ENCODE assay signal across 2 cellular contexts in the genomic region with DNA sequence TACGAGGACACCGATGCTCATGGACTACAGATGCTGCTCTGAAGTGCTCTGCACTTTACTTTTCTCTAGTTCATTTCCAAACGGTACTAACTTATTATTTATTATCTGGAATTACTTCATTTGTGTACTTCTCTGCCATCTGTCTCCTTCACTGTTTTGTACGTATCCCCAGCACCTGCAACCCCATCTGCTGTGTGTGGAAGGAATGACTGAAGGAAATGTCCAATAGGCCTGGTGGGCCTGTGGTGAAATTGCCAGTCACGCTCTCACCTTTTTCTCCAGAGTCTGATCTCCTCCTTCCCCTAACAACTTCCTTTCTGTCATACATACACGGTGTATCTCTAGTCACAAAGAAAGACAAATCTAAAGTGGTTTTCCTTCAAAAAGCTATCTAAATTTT.
TF ChIP-seq lines count a peak whose summit lies in the region.

No MANE protein-coding gene starts in this region.

TF ChIP-seq in HepG2, 621 proteins besides CTCF, POLR2A, EP300 and RAD21:
- 0 out of 2 replicates have a peak, but pooled peaks have one; percentile 27 for TF ChIP-seq NFE2L2 (IDR thresholded peaks at IDR 0.05; ENCODE audit: low read length)
- TF ChIP-seq ARID5B (CRISPR knock-in tag; IDR thresholded peaks at IDR 0.05) = no peak

TF ChIP-seq in GM12878, 131 proteins besides CTCF, POLR2A, EP300 and RAD21:
- TF ChIP-seq YBX1 (IDR thresholded peaks at IDR 0.05) (no peak), ZSCAN29 (IDR thresholded peaks at IDR 0.05) (no peak), MYC (IDR thresholded peaks at IDR 0.05; ENCODE audit: insufficient read depth, insufficient read length, insufficient replicate concordance, low read length, severe bottlenecking) (no peak), STAT3 (IDR thresholded peaks at IDR 0.05; ENCODE audit: low read depth, low read length) (no peak), CBX3 (IDR thresholded peaks at IDR 0.05; ENCODE audit: borderline replicate concordance, low read depth) (no peak), NBN (IDR thresholded peaks at IDR 0.05) (no peak), RBBP5 (conservative IDR thresholded peaks at IDR 0.05) (no peak), BCL11A (IDR thresholded peaks at IDR 0.05; ENCODE audit: low read depth, low read length) (no peak), ATF3 (IDR thresholded peaks at IDR 0.05; ENCODE audit: borderline replicate concordance, extremely low read depth, low read depth, low read length) (no peak), CREM (IDR thresholded peaks at IDR 0.05; ENCODE audit: low read depth) (no peak), TCF3 (IDR thresholded peaks at IDR 0.05; ENCODE audit: borderline replicate concordance, insufficient read depth, low read depth, low read length) (no peak), PKNOX1 (IDR thresholded peaks at IDR 0.05) (no peak), FOXK2 (IDR thresholded peaks at IDR 0.05) (no peak)
